1 cellular context compared by ENCODE assay signal in genomic region chr11:57324886-57325734, GRCh38.
TF ChIP-seq lines count a peak whose summit lies in the region.

TNKS1BP1 (minus strand) TSS chr11:57324952; CDS start chr11:57321885, 3,067 bp downstream.

TF ChIP-seq in H1, 55 proteins besides CTCF, POLR2A, EP300 and RAD21 (continued from another document):
- TF ChIP-seq HDAC2 (IDR thresholded peaks at IDR 0.05; ENCODE audit: borderline replicate concordance in 1 of 2, low read depth in 2 of 2, low read length in 2 of 2) (no peak), CBX8 (IDR thresholded peaks at IDR 0.05; ENCODE audit: borderline replicate concordance, low read depth, low read length) (no peak), RBBP5 (IDR thresholded peaks at IDR 0.05; ENCODE audit: borderline replicate concordance, low read depth, low read length) (no peak), TBP (IDR thresholded peaks at IDR 0.05; ENCODE audit: low read depth, low read length) (peak; percentile 93), CHD2 (IDR thresholded peaks at IDR 0.05; ENCODE audit: low read length) (no peak), SIX5 (IDR thresholded peaks at IDR 0.05; ENCODE audit: low read depth, low read length) (no peak), MAX (IDR thresholded peaks at IDR 0.05) (peak; percentile 16; the same call in 1 of the 2 replicates), CEBPB (IDR thresholded peaks at IDR 0.05; ENCODE audit: low read depth, low read length) (peak; percentile 95), MAFK (IDR thresholded peaks at IDR 0.05; ENCODE audit: low read depth, low read length) (no peak), TEAD4 (IDR thresholded peaks at IDR 0.05; ENCODE audit: low read depth, low read length) (no peak), ASH2L (IDR thresholded peaks at IDR 0.05; ENCODE audit: low read length) (no peak), RXRA (IDR thresholded peaks at IDR 0.05; ENCODE audit: insufficient read depth, low read depth, low read length) (no peak), YY1 (IDR thresholded peaks at IDR 0.05; ENCODE audit: low read depth, low read length) (peak; percentile 87), TAF7 (optimal IDR thresholded peaks at IDR 0.05; ENCODE audit: borderline replicate concordance, low read depth, low read length) (peak; percentile 77), KDM4A (IDR thresholded peaks at IDR 0.05; ENCODE audit: low read depth, low read length, severe bottlenecking) (no peak), BACH1 (IDR thresholded peaks at IDR 0.05; ENCODE audit: low read length) (no peak), KDM5A (IDR thresholded peaks at IDR 0.05; ENCODE audit: low read length) (peak; percentile 17; the same call in 1 of the 2 replicates), HDAC6 (IDR thresholded peaks at IDR 0.05; ENCODE audit: low read depth, low read length) (no peak), NANOG (IDR thresholded peaks at IDR 0.05; ENCODE audit: insufficient read depth, low read depth, low read length, poor library complexity, severe bottlenecking) (peak; percentile 28), SP1 (IDR thresholded peaks at IDR 0.05; ENCODE audit: low read depth, low read length) (peak; percentile 48; the same call in 1 of the 2 replicates), ATF3 (IDR thresholded peaks at IDR 0.05; ENCODE audit: insufficient read depth, low read depth, low read length) (no peak), CTBP2 (IDR thresholded peaks at IDR 0.05; ENCODE audit: borderline replicate concordance, insufficient read depth, insufficient read length, low read length) (no peak), CHD1 (IDR thresholded peaks at IDR 0.05; ENCODE audit: low read depth, low read length) (no peak), TCF12 (IDR thresholded peaks at IDR 0.05; ENCODE audit: low read depth, low read length) (no peak), JUND (IDR thresholded peaks at IDR 0.05; ENCODE audit: low read length) (peak; percentile 70; the same call in 1 of the 2 replicates), ZNF274 (IDR thresholded peaks at IDR 0.05; ENCODE audit: borderline replicate concordance, extremely low read depth, low read length) (no peak), SIRT6 (IDR thresholded peaks at IDR 0.05; ENCODE audit: low read length) (no peak), CREB1 (IDR thresholded peaks at IDR 0.05) (no peak), SIN3A (conservative IDR thresholded peaks at IDR 0.05 in 1 of 2, IDR thresholded peaks at IDR 0.05 in 1 of 2; ENCODE audit: low read depth in 1 of 2, low read length in 2 of 2) (peak in 1 of 2 experiments; percentile 62; a peak in 1 of 4 replicates), BRCA1 (IDR thresholded peaks at IDR 0.05; ENCODE audit: low read depth, low read length) (no peak), POLR2AphosphoS5 (IDR thresholded peaks at IDR 0.05; ENCODE audit: low read depth, low read length) (peak; percentile 82), KDM1A (IDR thresholded peaks at IDR 0.05; ENCODE audit: borderline replicate concordance, low read length) (no peak), PHF8 (conservative IDR thresholded peaks at IDR 0.05; ENCODE audit: low read depth, low read length) (peak; percentile 48), ATF2 (IDR thresholded peaks at IDR 0.05; ENCODE audit: low read length) (no peak), SP4 (IDR thresholded peaks at IDR 0.05; ENCODE audit: low read length) (no peak), RFX5 (IDR thresholded peaks at IDR 0.05; ENCODE audit: borderline replicate concordance, low read depth, low read length) (no peak), E2F6 (IDR thresholded peaks at IDR 0.05) (no peak), SRF (IDR thresholded peaks at IDR 0.05; ENCODE audit: low read depth, low read length) (no peak), SAP30 (IDR thresholded peaks at IDR 0.05; ENCODE audit: insufficient read depth, insufficient replicate concordance, low read length) (peak; percentile 32), SP2 (IDR thresholded peaks at IDR 0.05; ENCODE audit: low read length) (peak; percentile 69), EZH2 (IDR thresholded peaks at IDR 0.05; ENCODE audit: low read depth, low read length, severe bottlenecking) (no peak), CBX5 (IDR thresholded peaks at IDR 0.05; ENCODE audit: low read depth, low read length) (no peak), USF2 (IDR thresholded peaks at IDR 0.05; ENCODE audit: low read length) (no peak), TAF1 (IDR thresholded peaks at IDR 0.05; ENCODE audit: low read depth, low read length) (peak; percentile 98), FOSL1 (IDR thresholded peaks at IDR 0.05; ENCODE audit: insufficient read depth, low read depth, low read length) (no peak), RNF2 (IDR thresholded peaks at IDR 0.05; ENCODE audit: borderline replicate concordance, low read depth, low read length, missing control alignments, poor library complexity, severe bottlenecking) (no peak), CHD7 (IDR thresholded peaks at IDR 0.05; ENCODE audit: insufficient replicate concordance, low read length) (no peak), JUN (IDR thresholded peaks at IDR 0.05; ENCODE audit: low read depth, low read length) (0 out of 2 replicates have a peak, but pooled peaks have one; percentile 32)
